ENCODE assay signal across 18 cellular contexts in the genomic region with DNA sequence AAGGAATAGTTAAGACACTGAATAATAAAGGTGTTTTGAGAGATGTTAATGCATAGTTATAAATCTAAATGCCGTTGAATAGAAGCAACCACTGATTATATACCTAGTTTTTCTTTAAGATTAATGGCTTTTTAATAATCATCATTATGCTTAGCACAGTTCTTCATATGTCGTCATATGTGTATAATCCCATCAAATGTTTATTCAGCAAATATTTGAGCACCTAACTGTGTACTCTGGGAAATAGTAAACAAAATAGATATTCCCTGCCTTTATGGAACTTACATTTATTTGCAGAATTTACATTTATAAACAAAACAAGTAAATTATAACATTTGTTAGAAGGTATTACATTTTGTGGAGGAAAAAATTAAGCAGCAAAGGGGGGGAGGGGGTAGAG. TPM values are rescaled to one million over a fixed set of nuclear protein-coding genes. Genes with fewer than 3 reads are reported as not detected.
A peak's percentile ranks its signal among the peaks of the same experiment; 100 is the strongest.
DNase-seq lines count a peak whose midpoint lies in the region; ATAC-seq, FAIRE-seq and TF ChIP-seq lines count a peak whose summit lies in the region.
"Had no signal": no experiment of that assay in that cellular context is flagged by ENCODE, and none has a peak within 500 bp of the region (broad histone marks: within the 10 kb centered on the region; RNA-seq: fewer than 3 reads in every experiment).

No MANE protein-coding gene starts in this region.

- DNase-seq in HepG2 (ENCODE audit: low spot score) (no peak), right lobe of liver (no peak), LNCaP clone FGC (ENCODE audit: low read depth) (peak; percentile 43), GM12878 (ENCODE audit: low read depth, low spot score) (no peak), islet precursor cell (no peak), mesenteric fat pad (ENCODE audit: low spot score) (no peak)
- DNase-seq: Caco-2; CD4-positive, CD25-positive, alpha-beta regulatory T cell; CD8-positive, alpha-beta T cell; DMS153; DMS79 treated with DMSO at 0.1 percent for 48 hours; H9 had no signal

- H3K4me3 ChIP-seq in HepG2 (replicated peaks in 1 of 3; ENCODE audit: insufficient read depth in 1 of 3, low read depth in 2 of 3, low read length in 3 of 3) (no peak overlapping the region), right lobe of liver (no peak overlapping the region), LNCaP clone FGC (ENCODE audit: low read depth, low read length) (no peak overlapping the region), GM12878 (no peak overlapping the region)
- H3K4me3 ChIP-seq: BLaER1, GM23338 had no signal

- CTCF ChIA-PET in HepG2 (lab: Yijun Ruan, JAX; ENCODE audit: low intra/inter-chr PET ratio, low total read pairs) (no interaction called here), GM12878 (lab: Yijun Ruan, JAX) (no interaction called here)

- no peak for TF ChIP-seq POLR2A in HepG2 (IDR thresholded peaks at IDR 0.05; ENCODE audit: insufficient read depth in 1 of 2, low read depth in 2 of 2, low read length in 2 of 2)
- no peak for TF ChIP-seq POLR2A in right lobe of liver (IDR thresholded peaks at IDR 0.05)
- TF ChIP-seq POLR2A in GM12878 (IDR thresholded peaks at IDR 0.05; ENCODE audit: low read depth, low read length) = no peak

- no peak for TF ChIP-seq EP300 in HepG2 (IDR thresholded peaks at IDR 0.05; ENCODE audit: low read depth in 2 of 2, low read length in 2 of 2)
- no peak for TF ChIP-seq EP300 in HepG2 (CRISPR knock-in tag; IDR thresholded peaks at IDR 0.05; ENCODE audit: borderline replicate concordance)
- no peak for TF ChIP-seq EP300 in GM12878 (IDR thresholded peaks at IDR 0.05; ENCODE audit: borderline replicate concordance in 1 of 2, control insufficient read depth in 1 of 2, low read depth in 2 of 2, low read length in 2 of 2)

- WGBS in HepG2 (ENCODE audit: low lambda C conversion rate) = 96% methylated on average over 2 of the region's 2 CpGs
- 37% methylated on average over 2 of the region's 2 CpGs for WGBS in right lobe of liver (ENCODE audit: insufficient coverage, low coverage, low lambda C conversion rate, missing lambda C conversion rate)
- WGBS in GM12878 (ENCODE audit: insufficient coverage, insufficient replicate concordance, low lambda C conversion rate, missing lambda C conversion rate) = 96% methylated on average over 2 of the region's 2 CpGs

- no peaks in the 10 kb centered on the region for H3K4me1 ChIP-seq in HepG2 (ENCODE audit: insufficient read depth, low read length)
- no peaks in the 10 kb centered on the region for H3K4me1 ChIP-seq in right lobe of liver
- no peaks in the 10 kb centered on the region for H3K4me1 ChIP-seq in GM12878 (ENCODE audit: control insufficient read depth, insufficient read depth, low read length)
- H3K4me1 ChIP-seq: BLaER1, Caco-2 had no signal

- POLR2A ChIA-PET in HepG2 (lab: Yijun Ruan, JAX) = no interaction called here
- POLR2A ChIA-PET in GM12878 (lab: Charles Lee) = no interaction called here

- BruUV-seq in HepG2 (replicated peaks; lab: Mats Ljungman, UMichigan) (TSS peak; percentile 14), GM12878 (replicated peaks; lab: Mats Ljungman, UMichigan) (TSS peak; percentile 9)

- no peak overlapping the region for H3K9ac ChIP-seq in HepG2 (ENCODE audit: insufficient read depth, low read depth, low read length)
- no peak overlapping the region for H3K9ac ChIP-seq in GM12878 (ENCODE audit: control insufficient read depth, insufficient read depth, low read length)
- H3K9ac ChIP-seq: BLaER1 had no signal

- H3K27me3 ChIP-seq in HepG2 (ENCODE audit: control insufficient read depth in 1 of 2, insufficient read depth in 2 of 2, low read length in 2 of 2) (no peaks in the 10 kb centered on the region), right lobe of liver (no peaks in the 10 kb centered on the region), GM12878 (replicated peaks in 1 of 2; ENCODE audit: control insufficient read depth in 2 of 2, insufficient read depth in 2 of 2, low read length in 1 of 2) (no peaks in the 10 kb centered on the region)
- H3K27me3 ChIP-seq: BLaER1 had no signal

- H3K27ac ChIP-seq in HepG2 (ENCODE audit: extremely low read length, insufficient read depth, low read length) (no peak overlapping the region), right lobe of liver (no peak overlapping the region), GM12878 (ENCODE audit: control insufficient read depth, insufficient read depth) (no peak overlapping the region)
- H3K27ac ChIP-seq: 22Rv1, BLaER1, C4-2B had no signal

- no peaks in the 10 kb centered on the region for H4K20me1 ChIP-seq in HepG2 (ENCODE audit: insufficient read depth, low read length)
- no peaks in the 10 kb centered on the region for H4K20me1 ChIP-seq in GM12878 (ENCODE audit: control insufficient read depth, insufficient read depth)

- FAIRE-seq in HepG2 (lab: Jason Lieb, UNC) (no peak), GM12878 (lab: Jason Lieb, UNC) (no peak)

- H2AFZ ChIP-seq in HepG2 (ENCODE audit: low read length) (no peak overlapping the region), GM12878 (ENCODE audit: control insufficient read depth, low read depth, low read length) (no peak overlapping the region)
- H2AFZ ChIP-seq: GM23338 had no signal

- intact Hi-C loops in HepG2 (cut with micrococcal nuclease; ENCODE audit: unreplicated experiment) (no loop called here), right lobe of liver (cut with DNase I) (no loop called here), GM12878 (cut with micrococcal nuclease; ENCODE audit: unreplicated experiment) (loop anchor here (5.0 kb wide), 1 partner anchor 97 kb away; the partner anchor contains the start of gene NCKAP1)

- ATAC-seq in HepG2 = no peak
- ATAC-seq in right lobe of liver = no peak
- ATAC-seq in GM12878 = no peak
- ATAC-seq in GM18867 (IDR thresholded peaks at IDR 0.05; ENCODE audit: unreplicated experiment) = no peak
- ATAC-seq: CD8-positive, alpha-beta T cell; GM23338; HCT116 had no signal

- SMC1A ChIA-PET in GM12878 (lab: Charles Lee; ENCODE audit: uncharacterized antibody, unreplicated experiment) = no interaction called here

- TF ChIP-seq RAD21 in HepG2 (CRISPR knock-in tag; IDR thresholded peaks at IDR 0.05) (no peak), GM12878 (IDR thresholded peaks at IDR 0.05; ENCODE audit: insufficient read depth, low read depth, low read length) (no peak)

- H3K79me2 ChIP-seq in HepG2 (ENCODE audit: insufficient read depth, low read length) = peaks cover 31% of the 10 kb centered on the region
- H3K79me2 ChIP-seq in GM12878 (ENCODE audit: control insufficient read depth, insufficient read depth, low read length) = peaks cover 13% of the 10 kb centered on the region

- H3K4me2 ChIP-seq in HepG2 (ENCODE audit: low read depth, low read length) (no peak overlapping the region), GM12878 (ENCODE audit: control insufficient read depth, insufficient read depth) (no peak overlapping the region)
- H3K4me2 ChIP-seq: BLaER1, GM23338 had no signal

- no peak for TF ChIP-seq CTCF in HepG2 (CRISPR knock-in tag; IDR thresholded peaks at IDR 0.05)
- TF ChIP-seq CTCF in right lobe of liver (IDR thresholded peaks at IDR 0.05) = no peak
- TF ChIP-seq CTCF in LNCaP clone FGC (IDR thresholded peaks at IDR 0.05; ENCODE audit: control insufficient read depth, extremely low read depth, insufficient read depth) = no peak
- TF ChIP-seq CTCF in GM12878 (IDR thresholded peaks at IDR 0.05 in 2 of 3, conservative IDR thresholded peaks at IDR 0.05 in 1 of 3; ENCODE audit: control insufficient read depth in 2 of 3, extremely low read depth in 1 of 3, insufficient read depth in 1 of 3, low read depth in 3 of 3, low read length in 3 of 3) = no peak

- in situ Hi-C loops in HepG2 (cut with HindIII; ENCODE audit: extremely low pct_ligation_motif_present, low pct_unique_long_range_greater_than_20kb) = no loop called here
- in situ Hi-C loops in GM12878 (cut with MboI) = no loop called here

- RAD21 ChIA-PET in GM12878 (lab: Charles Lee; ENCODE audit: unreplicated experiment) = no interaction called here

- H3K36me3 ChIP-seq in HepG2 (replicated peaks in 1 of 2; ENCODE audit: control insufficient read depth in 1 of 2, insufficient read depth in 2 of 2, low read length in 2 of 2) = peaks cover 8 to 58% of the 10 kb centered on the region in 2 experiments
- peaks cover 0 to 14% (median 3%) of the 10 kb centered on the region in 4 donors for H3K36me3 ChIP-seq in right lobe of liver
- H3K36me3 ChIP-seq in GM12878 (ENCODE audit: control insufficient read depth in 2 of 2, insufficient read depth in 2 of 2, low read length in 1 of 2) = peaks cover 3 to 13% of the 10 kb centered on the region in 2 experiments

- H3K9me3 ChIP-seq in HepG2 (ENCODE audit: low read length) = no peaks in the 10 kb centered on the region
- H3K9me3 ChIP-seq in right lobe of liver = no peaks in the 10 kb centered on the region
- H3K9me3 ChIP-seq in GM12878 (replicated peaks; ENCODE audit: control insufficient read depth, insufficient read depth, low read length) = no peaks in the 10 kb centered on the region
- H3K9me3 ChIP-seq: BLaER1, Caco-2 had no signal

RNA-seq across cellular contexts. Expression of gene NUP35, which starts 9.8 kb away (rescaled TPM):
- total RNA-seq in HepG2 (2016; rRNA removed; fragmentation: Illumina TruSeq; extraction: Trizol) = 53.6 and 74.2 TPM in 2 replicates
- 32.8 and 37.1 TPM in 2 replicates for total RNA-seq in HepG2 (2016; cell fraction: cytosol; rRNA removed; fragmentation: Illumina TruSeq; extraction: Trizol; ENCODE audit: low read depth)
- total RNA-seq in HepG2 (2016; cell fraction: insoluble cytoplasmic fraction; rRNA removed; fragmentation: Illumina TruSeq; extraction: Trizol) = 52.9 and 74.2 TPM in 2 replicates
- total RNA-seq in HepG2 (2016; cell fraction: membrane; rRNA removed; fragmentation: Illumina TruSeq; extraction: Trizol) = 24.1 and 28.1 TPM in 2 replicates
- total RNA-seq in HepG2 (2016; cell fraction: nucleus; rRNA removed; fragmentation: Illumina TruSeq; extraction: Trizol) = 59.5 and 62.1 TPM in 2 replicates
- 14.8 and 16.9 TPM in 2 replicates for polyA plus RNA-seq in HepG2 (2011; rRNA removed)
- polyA plus RNA-seq in HepG2 (2011; cell fraction: cytosol; rRNA removed) = 9.3 and 11.8 TPM in 2 replicates
- polyA plus RNA-seq in HepG2 (2011; cell fraction: nucleus; rRNA removed) = 9.4 and 10.0 TPM in 2 replicates
- polyA plus RNA-seq in HepG2 (2012) = 14.4 and 22.1 TPM in 2 replicates
- polyA plus RNA-seq in HepG2 (2016; cell fraction: cytosol; fragmentation: Illumina TruSeq; extraction: Trizol; ENCODE audit: low read depth) = 6.6 and 7.0 TPM in 2 replicates
- polyA plus RNA-seq in HepG2 (2016; cell fraction: insoluble cytoplasmic fraction; fragmentation: Illumina TruSeq; extraction: Trizol; ENCODE audit: low read depth) = 63.4 and 70.6 TPM in 2 replicates
- 9.5 and 10.6 TPM in 2 replicates for polyA plus RNA-seq in HepG2 (2016; cell fraction: membrane; fragmentation: Illumina TruSeq; extraction: Trizol; ENCODE audit: low read depth)
- 31.7 and 32.9 TPM in 2 replicates for polyA plus RNA-seq in HepG2 (2016; cell fraction: nucleus; fragmentation: Illumina TruSeq; extraction: Trizol; ENCODE audit: insufficient read depth, low read depth)
- polyA minus RNA-seq in HepG2 (2011; rRNA and poly(A)+ RNA removed; ENCODE audit: low replicate concordance) = 26.4 and 36.9 TPM in 2 replicates
- 11.1 and 11.3 TPM in 2 replicates for polyA minus RNA-seq in HepG2 (2011; cell fraction: cytosol; rRNA and poly(A)+ RNA removed)
- polyA minus RNA-seq in HepG2 (2011; cell fraction: nucleus; rRNA and poly(A)+ RNA removed) = 64.2 and 66.0 TPM in 2 replicates
- total RNA-seq in right lobe of liver = 10 to 100 TPM in 4 of 6 experiments, 1 to 10 TPM in 2; 8.7 to 12.9 (median 11.2) TPM
- 70.1 and 80.2 TPM in 2 replicates for total RNA-seq in GM12878 (2013; cell fraction: nucleolus; rRNA removed)
- 21.4 and 26.0 TPM in 2 replicates for total RNA-seq in GM12878 (2014; rRNA removed)
- 29.1 and 30.8 TPM in 2 replicates for total RNA-seq in GM12878 (2014; rRNA removed; fragmentation: Illumina TruSeq; extraction: Trizol)
- total RNA-seq in GM12878 (2021) = 20.0 and 24.8 TPM in 2 replicates
- 10.0 TPM for polyA plus RNA-seq in GM12878 (2011; ENCODE audit: low read depth)
- 32.0 and 37.9 TPM in 2 replicates for polyA plus RNA-seq in GM12878 (2011; rRNA removed)
- 17.0 and 19.1 TPM in 2 replicates for polyA plus RNA-seq in GM12878 (2011; cell fraction: cytosol; rRNA removed)
- polyA plus RNA-seq in GM12878 (2011; cell fraction: nucleus; rRNA removed) = 18.9 and 20.9 TPM in 2 replicates
- 7.7 and 11.5 TPM in 2 replicates for polyA plus RNA-seq in GM12878 (2012)
- 25.3 and 33.9 TPM in 2 replicates for polyA plus RNA-seq in GM12878 (2014; fragmentation: Illumina TruSeq; extraction: Trizol)
- polyA plus RNA-seq in GM12878 (2014; fragmentation: Nextera tagmentation; extraction: Ambion mirVana) = 10 to 100 TPM; 34.7 to 57.3 TPM
- polyA plus RNA-seq in GM12878 (2014; rRNA removed) = 17.3 and 22.2 TPM in 2 replicates
- polyA plus RNA-seq in GM12878 (2016; fragmentation: Nextera tagmentation; extraction: Ambion mirVana) = 10 to 100 TPM; 30.6 to 33.4 TPM
- polyA minus RNA-seq in GM12878 (2011; rRNA and poly(A)+ RNA removed) = 31.6 and 34.7 TPM in 2 replicates
- 7.9 and 12.2 TPM in 2 replicates for polyA minus RNA-seq in GM12878 (2011; cell fraction: cytosol; rRNA and poly(A)+ RNA removed)
- 38.6 and 52.5 TPM in 2 replicates for polyA minus RNA-seq in GM12878 (2011; cell fraction: nucleus; rRNA and poly(A)+ RNA removed)
- 12.6 TPM for total RNA-seq in mesenteric fat pad

RNA-seq across cellular contexts. Expression of gene DUSP19, which starts 55.5 kb away (rescaled TPM):
- total RNA-seq in HepG2 (2016; rRNA removed; fragmentation: Illumina TruSeq; extraction: Trizol) (1.9 and 3.9 TPM in 2 replicates), right lobe of liver (1 to 10 TPM in 3 of 6 experiments, under 1 TPM in 3; 0.37 to 1.5 (median 0.78) TPM), GM12878 (2014; rRNA removed) (0.56 and 0.65 TPM in 2 replicates), GM12878 (2014; rRNA removed; fragmentation: Illumina TruSeq; extraction: Trizol) (0.46 and 0.72 TPM in 2 replicates), GM12878 (2021) (0.51 and 0.80 TPM in 2 replicates), mesenteric fat pad (0.67 TPM)
- total RNA-seq in HepG2 (2016; cell fraction: cytosol; rRNA removed; fragmentation: Illumina TruSeq; extraction: Trizol; ENCODE audit: low read depth) = 0.61 and 0.71 TPM in 2 replicates
- 2.0 and 4.5 TPM in 2 replicates for total RNA-seq in HepG2 (2016; cell fraction: insoluble cytoplasmic fraction; rRNA removed; fragmentation: Illumina TruSeq; extraction: Trizol)
- 0.90 and 1.3 TPM in 2 replicates for total RNA-seq in HepG2 (2016; cell fraction: membrane; rRNA removed; fragmentation: Illumina TruSeq; extraction: Trizol)
- total RNA-seq in HepG2 (2016; cell fraction: nucleus; rRNA removed; fragmentation: Illumina TruSeq; extraction: Trizol) = 1.5 and 2.4 TPM in 2 replicates
- polyA plus RNA-seq in HepG2 (2011; rRNA removed) (0.97 and 1.3 TPM in 2 replicates), GM12878 (2011; rRNA removed) (1.7 and 2.8 TPM in 2 replicates), GM12878 (2014; fragmentation: Illumina TruSeq; extraction: Trizol) (0.16 and 0.19 TPM in 2 replicates), GM12878 (2014; fragmentation: Nextera tagmentation; extraction: Ambion mirVana) (under 1 TPM; 0.18 to 0.58 TPM), GM12878 (2014; rRNA removed) (0.10 and 0.58 TPM in 2 replicates), GM12878 (2016; fragmentation: Nextera tagmentation; extraction: Ambion mirVana) (under 1 TPM; 0.56 to 0.81 TPM)
- polyA plus RNA-seq in HepG2 (2011; cell fraction: cytosol; rRNA removed) = 0.52 and 1.1 TPM in 2 replicates
- 0.24 and 0.38 TPM in 2 replicates for polyA plus RNA-seq in HepG2 (2011; cell fraction: nucleus; rRNA removed)
- 0.33 and 1.0 TPM in 2 replicates for polyA plus RNA-seq in HepG2 (2012)
- polyA plus RNA-seq in HepG2 (2016; cell fraction: cytosol; fragmentation: Illumina TruSeq; extraction: Trizol; ENCODE audit: low read depth) = 0.24 and 0.43 TPM in 2 replicates
- polyA plus RNA-seq in HepG2 (2016; cell fraction: insoluble cytoplasmic fraction; fragmentation: Illumina TruSeq; extraction: Trizol; ENCODE audit: low read depth) = 1.8 and 2.0 TPM in 2 replicates
- polyA plus RNA-seq in HepG2 (2016; cell fraction: membrane; fragmentation: Illumina TruSeq; extraction: Trizol; ENCODE audit: low read depth) = 0.37 and 0.39 TPM in 2 replicates
- polyA plus RNA-seq in HepG2 (2016; cell fraction: nucleus; fragmentation: Illumina TruSeq; extraction: Trizol; ENCODE audit: insufficient read depth, low read depth) = 1.00 and 1.4 TPM in 2 replicates
- polyA minus RNA-seq in HepG2 (2011; rRNA and poly(A)+ RNA removed; ENCODE audit: low replicate concordance) = 1.9 and 2.5 TPM in 2 replicates
- polyA minus RNA-seq in HepG2 (2011; cell fraction: cytosol; rRNA and poly(A)+ RNA removed) = 0.97 and 1.4 TPM in 2 replicates
- 0.87 and 1.7 TPM in 2 replicates for polyA minus RNA-seq in HepG2 (2011; cell fraction: nucleus; rRNA and poly(A)+ RNA removed)
- 0.78 and 0.81 TPM in 2 replicates for total RNA-seq in GM12878 (2013; cell fraction: nucleolus; rRNA removed)
- polyA plus RNA-seq in GM12878 (2011; ENCODE audit: low read depth) = 0.76 TPM
- 0.57 and 0.76 TPM in 2 replicates for polyA plus RNA-seq in GM12878 (2011; cell fraction: cytosol; rRNA removed)
- 0.16 and 0.54 TPM in 2 replicates for polyA plus RNA-seq in GM12878 (2011; cell fraction: nucleus; rRNA removed)
- 0.73 and 1.2 TPM in 2 replicates for polyA plus RNA-seq in GM12878 (2012)
- 1.3 and 1.9 TPM in 2 replicates for polyA minus RNA-seq in GM12878 (2011; rRNA and poly(A)+ RNA removed)
- 0.40 and 0.83 TPM in 2 replicates for polyA minus RNA-seq in GM12878 (2011; cell fraction: cytosol; rRNA and poly(A)+ RNA removed)
- polyA minus RNA-seq in GM12878 (2011; cell fraction: nucleus; rRNA and poly(A)+ RNA removed) = 1.1 and 1.3 TPM in 2 replicates
